8 cellular contexts compared by ENCODE assay signal in the genomic region with DNA sequence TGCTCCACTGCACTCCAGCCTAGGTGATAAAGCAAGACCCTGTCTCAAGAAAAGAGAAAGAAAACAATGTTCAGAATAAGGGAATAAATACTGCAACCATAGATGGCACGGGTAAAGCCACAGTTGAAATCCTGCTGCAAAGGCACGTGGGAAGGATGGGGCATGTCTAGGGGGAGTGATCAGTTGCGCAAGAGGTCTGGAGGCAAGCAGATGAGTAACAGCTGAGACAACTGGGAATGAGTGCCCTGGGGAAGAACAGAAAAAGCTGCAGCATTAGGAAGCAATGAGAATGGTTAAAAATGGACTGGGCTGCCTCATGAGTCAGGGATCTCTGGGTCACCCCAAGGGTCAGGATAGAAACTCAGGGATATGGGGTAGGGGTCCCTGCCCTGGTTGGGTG.
DNase-seq lines count a peak whose midpoint lies in the region; ATAC-seq lines count a peak whose summit lies in the region.

No MANE protein-coding gene starts in this region.

- no peaks in the 10 kb centered on the region for H3K9me3 Mint-ChIP-seq in T-cell
- H3K9me3 Mint-ChIP-seq in natural killer cell treated with Interleukin-12 subunit alpha and Interleukin-12 subunit beta and Interleukin-15 and Interleukin-18, amount 100 ng/mL, for 72 hours: no peaks in the 10 kb centered on the region

- H3K4me1 Mint-ChIP-seq in T-cell: peaks cover 0 to 2% (median 0%) of the 10 kb centered on the region in 3 donors
- H3K4me1 Mint-ChIP-seq in natural killer cell treated with Interleukin-12 subunit alpha and Interleukin-12 subunit beta and Interleukin-15 and Interleukin-18, amount 100 ng/mL, for 72 hours (ENCODE audit: low read depth in 2 of 2): peaks cover 0 to 7% of the 10 kb centered on the region in 2 donors

- H3K27me3 Mint-ChIP-seq in T-cell: no peaks in the 10 kb centered on the region
- H3K27me3 Mint-ChIP-seq in natural killer cell treated with Interleukin-12 subunit alpha and Interleukin-12 subunit beta and Interleukin-15 and Interleukin-18, amount 100 ng/mL, for 72 hours: no peaks in the 10 kb centered on the region

- H3K4me1 ChIP-seq in skeletal muscle tissue (ENCODE audit: control insufficient read depth in 3 of 3, insufficient read depth in 3 of 3, low read length in 3 of 3): peaks cover 50 to 74% (median 60%) of the 10 kb centered on the region in 3 donors

- CTCF ChIA-PET in T-cell (lab: Charles Lee): interaction anchor here (1.0 to 3.1 kb wide), 3 partner anchors 11 to 69 kb away, joined by 3 to 27 read pairs (median 4); no protein-coding TSS in a partner anchor

- H3K27ac Mint-ChIP-seq in T-cell: peak overlapping the region; percentile 37 to 59
- no peak overlapping the region for H3K27ac Mint-ChIP-seq in natural killer cell treated with Interleukin-12 subunit alpha and Interleukin-12 subunit beta and Interleukin-15 and Interleukin-18, amount 100 ng/mL, for 72 hours

- ATAC-seq in T-cell (replicated peaks in 1 of 4): no peak
- no peak for ATAC-seq in natural killer cell treated with Interleukin-12 subunit alpha and Interleukin-12 subunit beta and Interleukin-15 and Interleukin-18, amount 100 ng/mL, for 72 hours
- ATAC-seq in GM18867 (IDR thresholded peaks at IDR 0.05; ENCODE audit: unreplicated experiment): no peak

- DNase-seq in H4 (ENCODE audit: low spot score) (peak; percentile 45), T-cell (no peak), foreskin melanocyte (peak; percentile 88), NCI-H1930 (lab: John Stamatoyannopoulos, UW) (no peak), NCI-H526 (lab: John Stamatoyannopoulos, UW) (no peak)
- no peak for DNase-seq in natural killer cell treated with Interleukin-12 subunit alpha and Interleukin-12 subunit beta and Interleukin-15 and Interleukin-18, amount 100 ng/mL, for 72 hours (ENCODE audit: low spot score)

- H3K27ac ChIP-seq in skeletal muscle tissue (ENCODE audit: low read depth, low read length): peak overlapping the region; percentile 46

- no peak overlapping the region for H3K9ac ChIP-seq in skeletal muscle tissue (ENCODE audit: low read depth in 1 of 3, low read length in 3 of 3)

- H3K36me3 ChIP-seq in skeletal muscle tissue (ENCODE audit: control insufficient read depth in 3 of 3, insufficient read depth in 3 of 3, low read length in 3 of 3): no peaks in the 10 kb centered on the region

- no peaks in the 10 kb centered on the region for H3K27me3 ChIP-seq in skeletal muscle tissue (ENCODE audit: control insufficient read depth in 3 of 3, insufficient read depth in 3 of 3, low read length in 3 of 3)

- no peak overlapping the region for H3K4me3 ChIP-seq in skeletal muscle tissue (ENCODE audit: low read length in 3 of 3)

- no peaks in the 10 kb centered on the region for H3K36me3 Mint-ChIP-seq in T-cell
- H3K36me3 Mint-ChIP-seq in natural killer cell treated with Interleukin-12 subunit alpha and Interleukin-12 subunit beta and Interleukin-15 and Interleukin-18, amount 100 ng/mL, for 72 hours: no peaks in the 10 kb centered on the region

- H3K4me3 Mint-ChIP-seq in T-cell: no peak overlapping the region
- H3K4me3 Mint-ChIP-seq in natural killer cell treated with Interleukin-12 subunit alpha and Interleukin-12 subunit beta and Interleukin-15 and Interleukin-18, amount 100 ng/mL, for 72 hours: no peak overlapping the region

- POLR2A ChIA-PET in T-cell (lab: Charles Lee): interaction anchor here in 1 of 2 donors (0.6 kb wide), 1 partner anchor 21 kb away, joined by 3 read pairs; no protein-coding TSS in a partner anchor

- H3K9me3 ChIP-seq in skeletal muscle tissue (ENCODE audit: control insufficient read depth in 3 of 3, low read length in 3 of 3): no peaks in the 10 kb centered on the region

Comparison
In these comparisons a context has a peak if more than half of its experiments do, and no peak if none do; other contexts are left out.
1. DNase-seq: peak in H4 (single experiment) and foreskin melanocyte (single experiment); none in T-cell (0 of 34), NCI-H1930 (0 of 2), natural killer cell treated with Interleukin-12 subunit alpha and Interleukin-12 subunit beta and Interleukin-15 and Interleukin-18, amount 100 ng/mL, for 72 hours (single experiment) and NCI-H526 (0 of 2).
2. H3K27ac Mint-ChIP-seq: peak in T-cell (2 of 2); none in natural killer cell treated with Interleukin-12 subunit alpha and Interleukin-12 subunit beta and Interleukin-15 and Interleukin-18, amount 100 ng/mL, for 72 hours (0 of 2).